22 cellular contexts compared by ENCODE assay signal in the genomic region with DNA sequence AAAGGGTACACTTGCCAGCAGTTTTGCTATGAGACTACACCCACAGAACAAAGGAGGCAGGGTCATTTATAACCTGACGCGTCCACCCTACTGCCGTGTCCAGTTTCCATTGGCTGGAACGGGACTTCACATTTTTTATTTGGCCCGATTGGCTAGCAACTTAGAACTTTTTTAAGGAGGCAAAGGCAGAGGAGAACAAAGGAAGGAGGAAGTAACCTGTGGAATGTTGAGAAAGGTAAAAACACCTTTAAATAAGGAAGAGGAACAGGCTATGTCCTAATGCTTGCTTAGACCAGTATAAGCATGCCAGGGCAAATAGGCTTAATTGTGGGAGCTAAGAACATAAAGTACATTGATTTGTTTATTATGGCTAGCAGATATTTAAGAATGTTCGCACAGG. TPM values are rescaled to one million over a fixed set of nuclear protein-coding genes. Genes with fewer than 3 reads are reported as not detected.
DNase-seq lines count a peak whose midpoint lies in the region; ATAC-seq, FAIRE-seq and TF ChIP-seq lines count a peak whose summit lies in the region.
"Had no signal": no experiment of that assay in that cellular context is flagged by ENCODE, and none has a peak within 500 bp of the region (broad histone marks: within the 10 kb centered on the region; RNA-seq: fewer than 3 reads in every experiment).

No MANE protein-coding gene starts in this region.

- TF ChIP-seq POLR2A in stomach (IDR thresholded peaks at IDR 0.05): no peak

- H3K27me3 Mint-ChIP-seq in GM23338 (ENCODE audit: insufficient read depth, low read depth, poor library complexity) (no peaks in the 10 kb centered on the region), MCF 10A (ENCODE audit: insufficient read depth, unreplicated experiment) (no peaks in the 10 kb centered on the region)
- H3K27me3 Mint-ChIP-seq: CD4-positive, alpha-beta T cell had no signal

- H2AFZ ChIP-seq in GM23338: no peak overlapping the region

- 29 to 67% (median 57%) methylated on average over 6 of the region's 6 CpGs for WGBS in stomach, 5 donors

- no peaks in the 10 kb centered on the region; the same call in 2 of the 3 replicates for H3K9me3 Mint-ChIP-seq in GM23338
- H3K9me3 Mint-ChIP-seq in MCF 10A (ENCODE audit: unreplicated experiment): no peaks in the 10 kb centered on the region

- H3K27me3 ChIP-seq in GM23338 (ENCODE audit: insufficient read depth) (no peaks in the 10 kb centered on the region), stomach (no peaks in the 10 kb centered on the region)
- H3K27me3 ChIP-seq: SJCRH30 had no signal

- no peak for FAIRE-seq in frontal cortex (lab: Jason Lieb, UNC)
- FAIRE-seq: H1 had no signal

- H4K20me1 ChIP-seq in GM23338 (replicated peaks; ENCODE audit: insufficient read depth): peaks cover 8% of the 10 kb centered on the region

- H3K9me2 ChIP-seq in GM23338 (ENCODE audit: insufficient read depth): no peaks in the 10 kb centered on the region

- DNase-seq in GM23338 (ENCODE audit: low spot score) (peak; percentile 14), stomach (peak; percentile 60), MCF 10A (ENCODE audit: unreplicated experiment) (no peak), RPMI8226 (no peak), frontal cortex (ENCODE audit: low spot score in 2 of 2) (no peak)
- DNase-seq: AML-193; Caco-2; CD4-positive, alpha-beta T cell; DMS153; GF-D8; NCI-H1092; NCI-H1436 treated with DMSO at 0.1 percent for 48 hours; NCI-H2029; NCI-H526; PC-3; SJCRH30 had no signal

- H3K4me3 ChIP-seq in GM23338: no peak overlapping the region
- peak overlapping the region in 1 of 4 donors; percentile 5 for H3K4me3 ChIP-seq in stomach
- H3K4me3 ChIP-seq: SJCRH30 had no signal

- CTCF ChIA-PET in MCF 10A (lab: Yijun Ruan, JAX): interaction anchor here (0.8 kb wide), 1 partner anchor 180 kb away, joined by 4 read pairs; no protein-coding TSS in a partner anchor

- no peak overlapping the region for H3K4me2 ChIP-seq in GM23338
- H3K4me2 ChIP-seq: KMS-11 had no signal

- no peak overlapping the region for H3K4me3 Mint-ChIP-seq in GM23338
- H3K4me3 Mint-ChIP-seq in MCF 10A (ENCODE audit: unreplicated experiment): no peak overlapping the region
- H3K4me3 Mint-ChIP-seq: CD4-positive, alpha-beta T cell had no signal

- ATAC-seq in GM23338 (no peak), esophagus mucosa (peak; percentile 46)
- ATAC-seq: PC-3 had no signal

- BruUV-seq in MCF 10A (replicated peaks; lab: Mats Ljungman, UMichigan): no TSS peak

- peaks cover 7% of the 10 kb centered on the region; the same call in 2 of the 3 replicates for H3K36me3 Mint-ChIP-seq in GM23338 (ENCODE audit: low read depth)
- peaks cover 5% of the 10 kb centered on the region for H3K36me3 Mint-ChIP-seq in MCF 10A (ENCODE audit: insufficient read depth, unreplicated experiment)

- intact Hi-C loops in stomach (cut with DNase I; ENCODE audit: low total_unique reads) (no loop called here), MCF 10A (cut with micrococcal nuclease) (no loop called here)

- no peaks in the 10 kb centered on the region for H3K36me3 ChIP-seq in GM23338 (ENCODE audit: insufficient read depth)
- no peaks in the 10 kb centered on the region for H3K36me3 ChIP-seq in stomach
- H3K36me3 ChIP-seq: SJCRH30 had no signal

- H3F3A ChIP-seq in GM23338 (replicated peaks; ENCODE audit: low read depth): no peaks in the 10 kb centered on the region

- TF ChIP-seq EP300 in stomach (IDR thresholded peaks at IDR 0.05): no peak

- TF ChIP-seq CTCF in GM23338 (conservative IDR thresholded peaks at IDR 0.05; ENCODE audit: low read depth in 2 of 2) (no peak), VCaP (conservative IDR thresholded peaks at IDR 0.05) (no peak), stomach (IDR thresholded peaks at IDR 0.05) (no peak), MCF 10A (IDR thresholded peaks at IDR 0.05; ENCODE audit: unreplicated experiment) (no peak)

- H3K79me2 ChIP-seq in GM23338 (replicated peaks; ENCODE audit: insufficient read depth): peaks cover 100% of the 10 kb centered on the region

- peaks cover 0 to 5% (median 0%) of the 10 kb centered on the region in 4 donors for H3K9me3 ChIP-seq in stomach
- H3K9me3 ChIP-seq: Caco-2, SJCRH30 had no signal

- H3K27ac ChIP-seq in GM23338 (ENCODE audit: low read depth) (peak overlapping the region; percentile 18; the same call in 1 of the 2 replicates), VCaP (peak overlapping the region; percentile 57), stomach (peak overlapping the region in 3 of 5 donors; percentile 15 to 68 (median 27))
- H3K27ac ChIP-seq: KMS-11, SJCRH30 had no signal

- H3K4me1 ChIP-seq in GM23338 (ENCODE audit: insufficient read depth) (peaks cover 5% of the 10 kb centered on the region; the same call in 1 of the 2 replicates), stomach (peaks cover 0 to 54% (median 24%) of the 10 kb centered on the region in 4 donors)
- H3K4me1 ChIP-seq: Caco-2, SJCRH30 had no signal

- H3K4me1 Mint-ChIP-seq in GM23338 (peaks cover 15% of the 10 kb centered on the region), MCF 10A (ENCODE audit: insufficient read depth, unreplicated experiment) (peaks cover 6% of the 10 kb centered on the region)

- POLR2A ChIA-PET in MCF 10A (lab: Yijun Ruan, JAX): interaction anchor here (1.3 kb wide), 1 partner anchor 9 kb away, joined by 4 read pairs; no protein-coding TSS in a partner anchor

- H3K27ac Mint-ChIP-seq in GM23338: peak overlapping the region; percentile 81; the same call in 1 of the 2 replicates
- no peak overlapping the region for H3K27ac Mint-ChIP-seq in MCF 10A (ENCODE audit: low read depth, unreplicated experiment)
- H3K27ac Mint-ChIP-seq: CD4-positive, alpha-beta T cell had no signal

TF ChIP-seq in GM23338, 12 proteins besides CTCF, POLR2A, EP300 and RAD21 (continues in another document):
- no peak for TF ChIP-seq NANOG (IDR thresholded peaks at IDR 0.05; ENCODE audit: borderline replicate concordance)
- TF ChIP-seq POLR2AphosphoS5 (IDR thresholded peaks at IDR 0.05; ENCODE audit: low read depth): no peak
- TF ChIP-seq STAT1 (IDR thresholded peaks at IDR 0.05; ENCODE audit: unreplicated experiment): no peak

RNA-seq across cellular contexts. Expression of a gene that starts 18.7 kb away (rescaled TPM):
- 91.6 and 102 TPM in 2 replicates for total RNA-seq in GM23338 (2014; rRNA removed; shearing (Covaris generic))
- 14.9 and 22.8 TPM in 2 replicates for polyA plus RNA-seq in GM23338 (2016; fragmentation: Nextera tagmentation; extraction: Ambion mirVana)
- total RNA-seq in esophagus mucosa: 28.0 TPM
- total RNA-seq in stomach: 100 to 1,000 TPM in 1 of 5 donors, 10 to 100 TPM in 4; 40.6 to 105 (median 56.6) TPM
- polyA plus RNA-seq in stomach: 10 to 100 TPM in 1 of 3 donors, 1 to 10 TPM in 2; 7.0 to 11.5 (median 10.0) TPM
- total RNA-seq in MCF 10A (2022): 30.8 and 31.8 TPM in 2 replicates
- total RNA-seq in frontal cortex: 27.7 TPM

RNA-seq across cellular contexts. Expression of a gene that starts 47.8 kb away (rescaled TPM):
- total RNA-seq in GM23338 (2014; rRNA removed; shearing (Covaris generic)): not detected in 2 replicates
- not detected in 2 replicates for polyA plus RNA-seq in GM23338 (2016; fragmentation: Nextera tagmentation; extraction: Ambion mirVana)
- not detected for total RNA-seq in esophagus mucosa
- not detected for total RNA-seq in stomach
- not detected for polyA plus RNA-seq in stomach
- not detected in 2 replicates for total RNA-seq in MCF 10A (2022)
- not detected for total RNA-seq in frontal cortex
- total RNA-seq: Caco-2; CD4-positive, alpha-beta T cell; H1; HT-29; M059J; PC-3; SJCRH30 had no signal
- polyA plus RNA-seq: H1 had no signal

Comparison
In these comparisons a context has a peak if more than half of its experiments do, and no peak if none do; other contexts are left out.
1. DNase-seq: peak in GM23338 (single experiment) and stomach (single experiment); none in MCF 10A (single experiment), RPMI8226 (single experiment) and frontal cortex (0 of 2).
2. Peak in every context shown above with its lines, with median percentiles within 50 percentile points of each other: H3K27ac ChIP-seq.